Comparison of ENCODE assay signal across 9 cellular contexts in the genomic region with DNA sequence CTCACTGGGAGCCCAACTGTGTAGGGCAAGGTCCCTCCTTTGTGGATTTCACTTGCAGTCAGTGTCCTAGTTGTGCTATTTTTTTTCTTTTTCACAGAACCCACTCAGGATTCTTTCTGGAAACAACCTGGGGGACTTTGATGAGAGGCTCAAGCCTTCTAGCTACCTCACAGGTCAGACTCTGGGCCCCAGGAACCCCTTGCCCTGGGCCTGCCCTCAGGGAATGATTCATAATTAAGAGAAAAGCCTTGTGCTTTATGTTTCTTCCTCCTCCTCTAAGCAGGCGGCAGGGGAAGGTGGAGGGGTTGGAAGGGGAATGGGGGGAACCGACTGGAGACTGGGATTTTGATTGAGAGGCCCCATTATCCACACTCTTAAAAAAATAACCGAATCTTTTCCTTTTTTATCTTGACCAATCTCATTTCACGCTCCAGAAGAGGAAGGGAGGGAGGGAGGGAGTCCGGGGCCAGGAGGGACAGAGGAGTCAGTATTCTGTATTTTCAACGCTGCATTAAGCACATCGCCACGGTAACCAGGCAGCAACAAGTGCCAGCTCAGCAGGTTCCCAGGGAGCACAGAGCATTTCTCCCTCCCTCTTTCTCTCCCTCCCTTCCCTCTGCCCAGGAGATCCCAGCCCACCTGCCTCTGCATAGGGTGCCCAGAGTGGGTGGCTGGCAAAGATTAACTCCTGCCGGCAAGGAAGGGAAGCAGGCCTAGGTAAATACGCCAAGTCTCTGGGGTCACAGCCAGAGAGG. TPM values are rescaled to one million over a fixed set of nuclear protein-coding genes. Genes with fewer than 3 reads are reported as not detected.
A peak's percentile ranks its signal among the peaks of the same experiment; 100 is the strongest.
DNase-seq lines count a peak whose midpoint lies in the region; ATAC-seq and TF ChIP-seq lines count a peak whose summit lies in the region.
"Had no signal": no experiment of that assay in that cellular context is flagged by ENCODE, and none has a peak within 500 bp of the region (broad histone marks: within the 10 kb centered on the region; RNA-seq: fewer than 3 reads in every experiment).

No MANE protein-coding gene starts in this region.

- H3K4me1 Mint-ChIP-seq in stimulated activated naive B cell treated with anti-CD40 and anti-IgM and Interleukin-4, amounts not matched to agents 10 μg/mL and 1 μg/mL and 100 μg/mL, for 72 hours, result peaks cover 4 to 6% of the 10 kb centered on the region in 2 donors

- ATAC-seq in right lobe of liver (peak; percentile 40 to 58 (median 48)), GM18907 (IDR thresholded peaks at IDR 0.05; ENCODE audit: unreplicated experiment) (no peak)
- no peak for ATAC-seq in stimulated activated naive B cell treated with anti-CD40 and anti-IgM and Interleukin-4, amounts not matched to agents 10 μg/mL and 1 μg/mL and 100 μg/mL, for 72 hours (replicated peaks)

- WGBS in right lobe of liver (ENCODE audit: insufficient coverage, low coverage, low lambda C conversion rate, missing lambda C conversion rate), result 42% methylated on average over 10 of the region's 10 CpGs

- H3K4me3 ChIP-seq in astrocyte of the spinal cord (ENCODE audit: low read depth, low read length) (no peak overlapping the region), right lobe of liver (no peak overlapping the region)

- no peaks in the 10 kb centered on the region for H3K36me3 ChIP-seq in right lobe of liver

- intact Hi-C loops in right lobe of liver (cut with DNase I), result no loop called here

- H3K4me1 ChIP-seq in right lobe of liver, result peaks cover 0 to 9% (median 0%) of the 10 kb centered on the region in 4 donors

- DNase-seq in DMS 273 (lab: John Stamatoyannopoulos, UW; ENCODE audit: unreplicated experiment) (peak; percentile 69), NCI-H2081 (lab: John Stamatoyannopoulos, UW) (peak; percentile 79 to 90), astrocyte of the spinal cord (ENCODE audit: low read depth, low spot score) (peak; percentile 88), right lobe of liver (no peak)
- DNase-seq in stimulated activated CD4-positive, alpha-beta T cell treated with anti-CD3 and anti-CD28 coated beads, Interleukin-1b, Interleukin-23, amount 100 ng/mL, for 48 hours, result no peak
- no peak for DNase-seq in stimulated activated naive B cell treated with anti-CD40 and anti-IgM and Interleukin-4, amounts not matched to agents 10 μg/mL and 1 μg/mL and 100 μg/mL, for 72 hours
- DNase-seq in activated effector memory CD4-positive, alpha-beta T cell treated with anti-CD3 and anti-CD28 coated beads, Interleukin-2, amount 50 U/mL, for 16 hours, result no peak
- DNase-seq: activated T-cell treated with anti-CD3 and anti-CD28 coated beads, Interleukin-2, amount 50 U/mL, for 1 hour had no signal

- no peaks in the 10 kb centered on the region for H3K36me3 Mint-ChIP-seq in stimulated activated naive B cell treated with anti-CD40 and anti-IgM and Interleukin-4, amounts not matched to agents 10 μg/mL and 1 μg/mL and 100 μg/mL, for 72 hours

- no peaks in the 10 kb centered on the region for H3K27me3 ChIP-seq in right lobe of liver

- H3K4me3 Mint-ChIP-seq in stimulated activated naive B cell treated with anti-CD40 and anti-IgM and Interleukin-4, amounts not matched to agents 10 μg/mL and 1 μg/mL and 100 μg/mL, for 72 hours, result no peak overlapping the region

- H3K9me3 ChIP-seq in right lobe of liver, result no peaks in the 10 kb centered on the region

- no peaks in the 10 kb centered on the region for H3K9me3 Mint-ChIP-seq in stimulated activated naive B cell treated with anti-CD40 and anti-IgM and Interleukin-4, amounts not matched to agents 10 μg/mL and 1 μg/mL and 100 μg/mL, for 72 hours

- no peak overlapping the region for H3K27ac ChIP-seq in right lobe of liver

- no peak overlapping the region for H3K27ac Mint-ChIP-seq in stimulated activated naive B cell treated with anti-CD40 and anti-IgM and Interleukin-4, amounts not matched to agents 10 μg/mL and 1 μg/mL and 100 μg/mL, for 72 hours

- TF ChIP-seq POLR2A in right lobe of liver (IDR thresholded peaks at IDR 0.05), result no peak

- H3K27me3 Mint-ChIP-seq in stimulated activated naive B cell treated with anti-CD40 and anti-IgM and Interleukin-4, amounts not matched to agents 10 μg/mL and 1 μg/mL and 100 μg/mL, for 72 hours, result no peaks in the 10 kb centered on the region

- TF ChIP-seq CTCF in astrocyte of the spinal cord (IDR thresholded peaks at IDR 0.05; ENCODE audit: low read depth, low read length), result no peak
- TF ChIP-seq CTCF in right lobe of liver (IDR thresholded peaks at IDR 0.05), result no peak

- in situ Hi-C loops in astrocyte of the spinal cord (cut with HindIII; ENCODE audit: low sequenced_read_pairs), result no loop called here

RNA-seq across cellular contexts. Expression of a gene that starts 51.9 kb away (rescaled TPM):
- total RNA-seq in right lobe of liver, result 10 to 100 TPM; 38.0 to 77.8 (median 58.7) TPM

RNA-seq across cellular contexts. Expression of a gene that starts 53.0 kb away (rescaled TPM):
- total RNA-seq in right lobe of liver, result 1 to 10 TPM in 2 of 6 experiments, under 1 TPM in 4; 0.27 to 1.9 (median 0.86) TPM

Comparison
In these comparisons a context has a peak if more than half of its experiments do, and no peak if none do; other contexts are left out.
1. DNase-seq: peak in DMS 273 (single experiment), NCI-H2081 (2 of 2) and astrocyte of the spinal cord (single experiment); none in right lobe of liver (0 of 3), stimulated activated CD4-positive, alpha-beta T cell treated with anti-CD3 and anti-CD28 coated beads, Interleukin-1b, Interleukin-23, amount 100 ng/mL, for 48 hours (single experiment), stimulated activated naive B cell treated with anti-CD40 and anti-IgM and Interleukin-4, amounts not matched to agents 10 μg/mL and 1 μg/mL and 100 μg/mL, for 72 hours (single experiment) and activated effector memory CD4-positive, alpha-beta T cell treated with anti-CD3 and anti-CD28 coated beads, Interleukin-2, amount 50 U/mL, for 16 hours (single experiment).
2. ATAC-seq: peak in right lobe of liver (4 of 4); none in stimulated activated naive B cell treated with anti-CD40 and anti-IgM and Interleukin-4, amounts not matched to agents 10 μg/mL and 1 μg/mL and 100 μg/mL, for 72 hours (0 of 2) and GM18907 (single experiment).